In the genomic region with DNA sequence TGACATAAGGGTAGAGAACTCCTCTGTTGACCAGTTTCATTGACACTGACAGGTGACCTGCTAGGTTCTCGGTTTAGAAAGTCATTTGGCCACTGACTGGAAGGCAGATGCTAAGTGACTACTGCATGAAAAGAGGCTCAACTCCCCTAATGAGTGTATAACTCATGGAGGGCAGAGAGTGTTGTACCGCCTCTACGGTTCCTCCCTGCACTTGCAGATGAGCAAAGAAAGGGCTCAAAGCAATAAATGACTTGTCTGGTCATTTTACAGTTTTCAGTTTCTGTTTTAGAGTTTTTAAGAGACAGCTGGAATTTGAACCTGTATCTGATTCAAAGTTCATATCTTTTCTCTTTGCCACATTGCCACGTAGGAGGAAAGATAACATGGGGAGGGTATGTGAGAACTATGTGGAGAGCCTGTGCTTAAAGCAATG, we compare ENCODE assay signal across 11 cellular contexts. TPM values are rescaled to one million over a fixed set of nuclear protein-coding genes. Genes with fewer than 3 reads are reported as not detected.
DNase-seq lines count a peak whose midpoint lies in the region; ATAC-seq and TF ChIP-seq lines count a peak whose summit lies in the region.
"Had no signal": no experiment of that assay in that cellular context is flagged by ENCODE, and none has a peak within 500 bp of the region (broad histone marks: within the 10 kb centered on the region; RNA-seq: fewer than 3 reads in every experiment).

No MANE protein-coding gene starts in this region.

- no peaks in the 10 kb centered on the region for H3F3A ChIP-seq in OCI-LY1 (ENCODE audit: insufficient read depth, low read length)

- H3K9me3 Mint-ChIP-seq in MCF 10A (ENCODE audit: unreplicated experiment) = no peaks in the 10 kb centered on the region

- H2AFZ ChIP-seq in OCI-LY1 (ENCODE audit: low read length) = no peak overlapping the region

- 0 out of 2 replicates have a peak overlapping the region, but pooled peaks have one; percentile 16 for H3K4me3 ChIP-seq in GM12865 (ENCODE audit: low read depth, low read length)
- H3K4me3 ChIP-seq in OCI-LY1 (ENCODE audit: low read depth, low read length, poor library complexity, severe bottlenecking) = no peak overlapping the region
- H3K4me3 ChIP-seq in ovary = no peak overlapping the region

- H3K4me1 Mint-ChIP-seq in MCF 10A (ENCODE audit: insufficient read depth, unreplicated experiment) = no peaks in the 10 kb centered on the region

- H3K27ac Mint-ChIP-seq in MCF 10A (ENCODE audit: low read depth, unreplicated experiment) = no peak overlapping the region

- TF ChIP-seq CTCF in GM12865 (IDR thresholded peaks at IDR 0.05; ENCODE audit: insufficient read depth, low read depth, low read length, missing control alignments) (no peak), OCI-LY1 (IDR thresholded peaks at IDR 0.05; ENCODE audit: low read length) (no peak), ovary (IDR thresholded peaks at IDR 0.05) (no peak), MCF 10A (IDR thresholded peaks at IDR 0.05; ENCODE audit: unreplicated experiment) (no peak)

- POLR2A ChIA-PET in MCF 10A (lab: Yijun Ruan, JAX) = interaction anchor here (0.9 kb wide), 1 partner anchor 13 kb away, joined by 3 read pairs; no protein-coding TSS in a partner anchor

- TF ChIP-seq EP300 in ovary (IDR thresholded peaks at IDR 0.05) = no peak

- no peaks in the 10 kb centered on the region for H3K79me2 ChIP-seq in OCI-LY1 (ENCODE audit: insufficient read depth, low read length)

- H3K9me2 ChIP-seq in OCI-LY1 (ENCODE audit: low read depth, low read length) = no peaks in the 10 kb centered on the region

- H3K27me3 ChIP-seq in OCI-LY1 (ENCODE audit: insufficient read depth, low read length) (no peaks in the 10 kb centered on the region), ovary (no peaks in the 10 kb centered on the region)

- DNase-seq in GM12865 (ENCODE audit: low read depth) (peak; percentile 91), GM19240 (ENCODE audit: insufficient read length, low spot score) (peak; percentile 50), ovary (no peak), NCI-H524 (lab: John Stamatoyannopoulos, UW) (no peak), NCI-H774 (lab: John Stamatoyannopoulos, UW) (no peak), MCF 10A (ENCODE audit: unreplicated experiment) (no peak)
- DNase-seq: activated CD4-positive, alpha-beta T cell treated with anti-CD3 and anti-CD28 coated beads, Interleukin-2, amount 50 U/mL, for 4 hours; central memory CD4-positive, alpha-beta T cell had no signal

- TF ChIP-seq POLR2A in ovary (IDR thresholded peaks at IDR 0.05) = no peak

- H3K27ac ChIP-seq in OCI-LY1 (ENCODE audit: low read depth, low read length, poor library complexity, severe bottlenecking) (peak overlapping the region; percentile 5), ovary (no peak overlapping the region)

- H3K4me1 ChIP-seq in OCI-LY1 (ENCODE audit: insufficient read depth, low read length, severe bottlenecking) (peaks cover 36% of the 10 kb centered on the region), ovary (ENCODE audit: insufficient read depth) (peaks cover 2% of the 10 kb centered on the region)

- intact Hi-C loops in ovary (cut with DNase I) = no loop called here
- intact Hi-C loops in MCF 10A (cut with micrococcal nuclease) = no loop called here

- no peaks in the 10 kb centered on the region for H3K36me3 Mint-ChIP-seq in MCF 10A (ENCODE audit: insufficient read depth, unreplicated experiment)

- H3K9me3 ChIP-seq in OCI-LY1 (ENCODE audit: low read length) = no peaks in the 10 kb centered on the region
- no peaks in the 10 kb centered on the region for H3K9me3 ChIP-seq in ovary

- CTCF ChIA-PET in MCF 10A (lab: Yijun Ruan, JAX) = no interaction called here

- H3K4me3 Mint-ChIP-seq in MCF 10A (ENCODE audit: unreplicated experiment) = no peak overlapping the region

- H4K20me1 ChIP-seq in OCI-LY1 (ENCODE audit: insufficient read depth, low read length) = no peaks in the 10 kb centered on the region

- H3K4me2 ChIP-seq in OCI-LY1 (ENCODE audit: low read length) = no peak overlapping the region; the same call in 1 of the 2 replicates

- 88 to 89% (median 88%) methylated on average over 4 of the region's 4 CpGs for WGBS in ovary, 3 donors

- no peak overlapping the region for H3K9ac ChIP-seq in OCI-LY1 (ENCODE audit: low read length)

- H3K27me3 Mint-ChIP-seq in MCF 10A (ENCODE audit: insufficient read depth, unreplicated experiment) = no peaks in the 10 kb centered on the region

- H3K36me3 ChIP-seq in OCI-LY1 (ENCODE audit: insufficient read depth, low read length) (no peaks in the 10 kb centered on the region), ovary (no peaks in the 10 kb centered on the region)

- ATAC-seq in HG02938 (IDR thresholded peaks at IDR 0.05; ENCODE audit: unreplicated experiment) = peak; percentile 97

- no TSS peak for BruUV-seq in MCF 10A (replicated peaks; lab: Mats Ljungman, UMichigan)

RNA-seq across cellular contexts. Expression of gene FGL2, which starts 2.9 kb away (rescaled TPM):
- total RNA-seq in ovary (10 to 100 TPM in 4 of 7 donors, 1 to 10 TPM in 3; 3.5 to 20.5 (median 10.5) TPM), MCF 10A (2022) (not detected in 2 replicates)
- polyA plus RNA-seq in ovary = 10 to 100 TPM in 1 of 2 donors, 1 to 10 TPM in 1; 4.9 to 22.4 TPM
- polyA plus RNA-seq: BJ had no signal

Comparison
In these comparisons a context has a peak if more than half of its experiments do, and no peak if none do; other contexts are left out.
1. DNase-seq: peak in GM12865 (single experiment) and GM19240 (single experiment); none in ovary (0 of 5), NCI-H524 (0 of 2), NCI-H774 (single experiment) and MCF 10A (single experiment).